ENCODE assay signal across 10 cellular contexts in genomic region chr20:49166534-49167449, GRCh38. TPM values are rescaled to one million over a fixed set of nuclear protein-coding genes. Genes with fewer than 3 reads are reported as not detected.
DNase-seq lines count a peak whose midpoint lies in the region; ATAC-seq and TF ChIP-seq lines count a peak whose summit lies in the region.
"Had no signal": no experiment of that assay in that cellular context is flagged by ENCODE, and none has a peak within 500 bp of the region (broad histone marks: within the 10 kb centered on the region; RNA-seq: fewer than 3 reads in every experiment).

No MANE protein-coding gene starts in this region.

- peak overlapping the region; percentile 58 for H3K4me3 Mint-ChIP-seq in activated CD8-positive, alpha-beta memory T cell treated with anti-CD3 and anti-CD28 coated beads, Interleukin-2, amount 10 ng/mL, durations not matched to agents 7 days and 5 days
- peak overlapping the region; percentile 47 for H3K4me3 Mint-ChIP-seq in stimulated activated naive CD8-positive, alpha-beta T cell treated with anti-CD3 and anti-CD28 coated beads, Interleukin-15, Interleukin-2, amounts not matched to agents 100 ng/mL and 50 ng/mL, for 24 hours

- CTCF ChIA-PET in activated CD8-positive, alpha-beta memory T cell treated with anti-CD3 and anti-CD28 coated beads, Interleukin-2, amount 10 ng/mL, durations not matched to agents 7 days and 5 days (lab: Charles Lee): interaction anchor here (0.8 to 3.2 kb wide), 9 partner anchors 13 to 50 kb away, joined by 3 to 27 read pairs (median 4); no protein-coding TSS in a partner anchor

- ATAC-seq in activated CD8-positive, alpha-beta memory T cell treated with anti-CD3 and anti-CD28 coated beads, Interleukin-2, amount 10 ng/mL, durations not matched to agents 7 days and 5 days: peak; percentile 94
- ATAC-seq in HG02798 (IDR thresholded peaks at IDR 0.05; ENCODE audit: poor library complexity, unreplicated experiment): peak; percentile 56
- peak; percentile 81 to 83 for ATAC-seq in activated naive CD4-positive, alpha-beta T cell treated with anti-CD3 and anti-CD28 coated beads, Interleukin-2, amount 50 U/mL, for 72 hours
- no peak for ATAC-seq in GM21737 (IDR thresholded peaks at IDR 0.05; ENCODE audit: unreplicated experiment)
- ATAC-seq in HG02588 (IDR thresholded peaks at IDR 0.05; ENCODE audit: unreplicated experiment): no peak
- ATAC-seq: Panc1 had no signal

- H3K4me3 ChIP-seq in lower leg skin (ENCODE audit: low read depth, poor library complexity, severe bottlenecking): no peak overlapping the region
- H3K4me3 ChIP-seq: K562 had no signal

- TF ChIP-seq POLR2A in lower leg skin (IDR thresholded peaks at IDR 0.05): no peak

- H3K27me3 Mint-ChIP-seq in activated CD8-positive, alpha-beta memory T cell treated with anti-CD3 and anti-CD28 coated beads, Interleukin-2, amount 10 ng/mL, durations not matched to agents 7 days and 5 days: no peaks in the 10 kb centered on the region
- H3K27me3 Mint-ChIP-seq in stimulated activated naive CD8-positive, alpha-beta T cell treated with anti-CD3 and anti-CD28 coated beads, Interleukin-15, Interleukin-2, amounts not matched to agents 100 ng/mL and 50 ng/mL, for 24 hours: no peaks in the 10 kb centered on the region

- DNase-seq in activated CD8-positive, alpha-beta memory T cell treated with anti-CD3 and anti-CD28 coated beads, Interleukin-2, amount 10 ng/mL, durations not matched to agents 7 days and 5 days: no peak
- DNase-seq in activated CD8-positive, alpha-beta memory T cell treated with anti-CD3 and anti-CD28 coated beads for 24 hours: no peak
- DNase-seq in activated naive CD4-positive, alpha-beta T cell treated with anti-CD3 and anti-CD28 coated beads, Interleukin-2, amount 50 U/mL, for 72 hours (ENCODE audit: low spot score in 2 of 2): no peak
- DNase-seq in lower leg skin (ENCODE audit: low spot score in 2 of 2): no peak

- intact Hi-C loops in lower leg skin (cut with DNase I; ENCODE audit: low total_unique reads): no loop called here

- peaks cover 49% of the 10 kb centered on the region for H3K4me1 Mint-ChIP-seq in activated CD8-positive, alpha-beta memory T cell treated with anti-CD3 and anti-CD28 coated beads, Interleukin-2, amount 10 ng/mL, durations not matched to agents 7 days and 5 days
- H3K4me1 Mint-ChIP-seq in stimulated activated naive CD8-positive, alpha-beta T cell treated with anti-CD3 and anti-CD28 coated beads, Interleukin-15, Interleukin-2, amounts not matched to agents 100 ng/mL and 50 ng/mL, for 24 hours (ENCODE audit: low read depth): peaks cover 66% of the 10 kb centered on the region

- H3K9me3 Mint-ChIP-seq in activated CD8-positive, alpha-beta memory T cell treated with anti-CD3 and anti-CD28 coated beads, Interleukin-2, amount 10 ng/mL, durations not matched to agents 7 days and 5 days (ENCODE audit: low read depth): no peaks in the 10 kb centered on the region
- no peaks in the 10 kb centered on the region for H3K9me3 Mint-ChIP-seq in activated naive CD4-positive, alpha-beta T cell treated with anti-CD3 and anti-CD28 coated beads, Interleukin-2, amount 50 U/mL, for 72 hours
- H3K9me3 Mint-ChIP-seq in stimulated activated naive CD8-positive, alpha-beta T cell treated with anti-CD3 and anti-CD28 coated beads, Interleukin-15, Interleukin-2, amounts not matched to agents 100 ng/mL and 50 ng/mL, for 24 hours: no peaks in the 10 kb centered on the region

- H3K36me3 Mint-ChIP-seq in activated CD8-positive, alpha-beta memory T cell treated with anti-CD3 and anti-CD28 coated beads, Interleukin-2, amount 10 ng/mL, durations not matched to agents 7 days and 5 days: peaks cover 35% of the 10 kb centered on the region
- H3K36me3 Mint-ChIP-seq in activated naive CD4-positive, alpha-beta T cell treated with anti-CD3 and anti-CD28 coated beads, Interleukin-2, amount 50 U/mL, for 72 hours: peaks cover 5 to 22% of the 10 kb centered on the region in 2 donors
- H3K36me3 Mint-ChIP-seq in stimulated activated naive CD8-positive, alpha-beta T cell treated with anti-CD3 and anti-CD28 coated beads, Interleukin-15, Interleukin-2, amounts not matched to agents 100 ng/mL and 50 ng/mL, for 24 hours (ENCODE audit: low read depth): peaks cover 46% of the 10 kb centered on the region

- WGBS in lower leg skin, 2 donors: 55 to 65% methylated on average over 1 of the region's 1 CpG

- H3K27ac Mint-ChIP-seq in activated CD8-positive, alpha-beta memory T cell treated with anti-CD3 and anti-CD28 coated beads, Interleukin-2, amount 10 ng/mL, durations not matched to agents 7 days and 5 days: peak overlapping the region; percentile 87
- peak overlapping the region; percentile 84 to 94 for H3K27ac Mint-ChIP-seq in activated naive CD4-positive, alpha-beta T cell treated with anti-CD3 and anti-CD28 coated beads, Interleukin-2, amount 50 U/mL, for 72 hours
- peak overlapping the region; percentile 84 for H3K27ac Mint-ChIP-seq in stimulated activated naive CD8-positive, alpha-beta T cell treated with anti-CD3 and anti-CD28 coated beads, Interleukin-15, Interleukin-2, amounts not matched to agents 100 ng/mL and 50 ng/mL, for 24 hours

- no peak for TF ChIP-seq CTCF in lower leg skin (IDR thresholded peaks at IDR 0.05)

RNA-seq across cellular contexts. Expression of gene STAU1, which starts 21.3 kb away (rescaled TPM):
- total RNA-seq in activated CD8-positive, alpha-beta memory T cell treated with anti-CD3 and anti-CD28 coated beads, Interleukin-2, amount 10 ng/mL, durations not matched to agents 7 days and 5 days: 10 to 100 TPM; 56.2 to 66.8 TPM
- 10 to 100 TPM; 61.1 to 98.9 TPM for total RNA-seq in activated naive CD4-positive, alpha-beta T cell treated with anti-CD3 and anti-CD28 coated beads, Interleukin-2, amount 50 U/mL, for 72 hours
- 10 to 100 TPM; 68.4 to 90.0 (median 77.0) TPM for total RNA-seq in lower leg skin

RNA-seq across cellular contexts. Expression of gene DDX27, which starts 52.4 kb away (rescaled TPM):
- total RNA-seq in activated CD8-positive, alpha-beta memory T cell treated with anti-CD3 and anti-CD28 coated beads, Interleukin-2, amount 10 ng/mL, durations not matched to agents 7 days and 5 days: 10 to 100 TPM; 40.5 to 52.7 TPM
- total RNA-seq in activated naive CD4-positive, alpha-beta T cell treated with anti-CD3 and anti-CD28 coated beads, Interleukin-2, amount 50 U/mL, for 72 hours: 10 to 100 TPM; 42.1 to 51.9 TPM
- 10 to 100 TPM; 33.9 to 38.0 (median 36.7) TPM for total RNA-seq in lower leg skin

Comparison
In these comparisons a context has a peak if more than half of its experiments do, and no peak if none do; other contexts are left out.
1. ATAC-seq: peak in activated CD8-positive, alpha-beta memory T cell treated with anti-CD3 and anti-CD28 coated beads, Interleukin-2, amount 10 ng/mL, durations not matched to agents 7 days and 5 days (single experiment), HG02798 (single experiment) and activated naive CD4-positive, alpha-beta T cell treated with anti-CD3 and anti-CD28 coated beads, Interleukin-2, amount 50 U/mL, for 72 hours (2 of 2); none in GM21737 (single experiment) and HG02588 (single experiment).
2. Peak in every context shown above with its lines, with median percentiles within 50 percentile points of each other: H3K27ac Mint-ChIP-seq.